10 cellular contexts compared by ENCODE assay signal in the genomic region with DNA sequence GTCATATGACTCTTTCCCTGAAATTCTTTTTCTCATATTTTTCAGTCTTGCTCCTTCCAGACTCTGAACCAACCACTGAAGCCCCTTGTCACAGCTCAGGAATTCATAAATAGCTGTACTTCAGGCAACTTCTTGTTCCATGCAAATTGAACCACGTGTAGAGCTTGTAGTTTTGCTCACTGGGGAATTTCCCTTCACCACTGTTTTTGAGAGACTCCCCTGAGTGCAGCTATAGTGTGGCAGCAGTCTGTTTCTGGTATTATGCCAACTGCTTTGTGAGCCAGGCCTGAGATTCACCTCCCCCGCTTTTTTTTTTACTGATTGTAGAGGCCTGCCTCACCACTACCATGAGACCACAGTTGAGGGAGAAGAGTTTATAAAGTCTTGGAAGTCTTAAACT.
DNase-seq lines count a peak whose midpoint lies in the region; ATAC-seq and TF ChIP-seq lines count a peak whose summit lies in the region.
"Had no signal": no experiment of that assay in that cellular context is flagged by ENCODE, and none has a peak within 500 bp of the region (broad histone marks: within the 10 kb centered on the region; RNA-seq: fewer than 3 reads in every experiment).

No MANE protein-coding gene starts in this region.

- peak overlapping the region; percentile 14; the same call in 1 of the 2 replicates for H3K4me2 ChIP-seq in OCI-LY7 (ENCODE audit: low read length)

- H3K4me3 ChIP-seq in breast epithelium (no peak overlapping the region), OCI-LY7 (ENCODE audit: low read depth, low read length, poor library complexity, severe bottlenecking) (no peak overlapping the region)

- H3K36me3 Mint-ChIP-seq in MCF 10A (ENCODE audit: insufficient read depth, unreplicated experiment) (no peaks in the 10 kb centered on the region), endothelial cell (ENCODE audit: low read depth, unreplicated experiment) (no peaks in the 10 kb centered on the region)
- H3K36me3 Mint-ChIP-seq: CD4-positive, CD25-positive, alpha-beta regulatory T cell had no signal

- POLR2A ChIA-PET in MCF 10A (lab: Yijun Ruan, JAX) (interaction anchor here (0.6 to 1.2 kb wide), 4 partner anchors 9 to 1132 kb away, joined by 3 to 4 read pairs (median 3); no protein-coding TSS in a partner anchor), OCI-LY7 (lab: Charles Lee) (interaction anchor here (0.7 to 1.5 kb wide), 2 partner anchors 11 to 590 kb away, joined by 3 to 5 read pairs; no protein-coding TSS in a partner anchor)

- no peaks in the 10 kb centered on the region for H3K9me2 ChIP-seq in OCI-LY7 (ENCODE audit: insufficient read depth, low read length)

- no peaks in the 10 kb centered on the region for H3K27me3 ChIP-seq in breast epithelium

- intact Hi-C loops in MCF 10A (cut with micrococcal nuclease) = no loop called here
- intact Hi-C loops in breast epithelium (cut with DNase I; ENCODE audit: low total_unique reads) = no loop called here
- intact Hi-C loops in OCI-LY7 (cut with micrococcal nuclease; ENCODE audit: unreplicated experiment) = no loop called here

- H3K79me2 ChIP-seq in OCI-LY7 (ENCODE audit: insufficient read depth, low read depth, low read length) = no peaks in the 10 kb centered on the region

- H3K9me3 ChIP-seq in breast epithelium (no peaks in the 10 kb centered on the region), OCI-LY7 (ENCODE audit: low read length) (no peaks in the 10 kb centered on the region)

- BruUV-seq in MCF 10A (replicated peaks; lab: Mats Ljungman, UMichigan) (no TSS peak), OCI-LY7 (replicated peaks; lab: Mats Ljungman, UMichigan) (no TSS peak)

- H3K36me3 ChIP-seq in breast epithelium (no peaks in the 10 kb centered on the region), OCI-LY7 (ENCODE audit: insufficient read depth, low read length) (no peaks in the 10 kb centered on the region)

- TF ChIP-seq CTCF in MCF 10A (IDR thresholded peaks at IDR 0.05; ENCODE audit: unreplicated experiment) (no peak), breast epithelium (IDR thresholded peaks at IDR 0.05) (no peak), OCI-LY7 (conservative IDR thresholded peaks at IDR 0.05; ENCODE audit: low read length) (no peak), endothelial cell (IDR thresholded peaks at IDR 0.05; ENCODE audit: unreplicated experiment) (no peak), omental fat pad (IDR thresholded peaks at IDR 0.05) (no peak)

- H3K27ac ChIP-seq in breast epithelium = no peak overlapping the region
- H3K27ac ChIP-seq in OCI-LY7 (ENCODE audit: low read depth, low read length, poor library complexity, severe bottlenecking) = no peak overlapping the region

- CTCF ChIA-PET in MCF 10A (lab: Yijun Ruan, JAX) (no interaction called here), OCI-LY7 (lab: Charles Lee; ENCODE audit: unreplicated experiment) (no interaction called here)

- no peaks in the 10 kb centered on the region for H3K9me3 Mint-ChIP-seq in MCF 10A (ENCODE audit: unreplicated experiment)
- no peaks in the 10 kb centered on the region for H3K9me3 Mint-ChIP-seq in endothelial cell (ENCODE audit: unreplicated experiment)

- H3K27me3 Mint-ChIP-seq in MCF 10A (ENCODE audit: insufficient read depth, unreplicated experiment) (no peaks in the 10 kb centered on the region), endothelial cell (ENCODE audit: unreplicated experiment) (peaks cover 2% of the 10 kb centered on the region)
- H3K27me3 Mint-ChIP-seq: CD4-positive, CD25-positive, alpha-beta regulatory T cell had no signal

- ATAC-seq in HG02943 (IDR thresholded peaks at IDR 0.05; ENCODE audit: low read depth, unreplicated experiment) = peak; percentile 56
- ATAC-seq in omental fat pad (ENCODE audit: low FRiP score) = no peak

- peak overlapping the region; percentile 2 for H3K27ac Mint-ChIP-seq in MCF 10A (ENCODE audit: low read depth, unreplicated experiment)
- H3K27ac Mint-ChIP-seq in endothelial cell (ENCODE audit: unreplicated experiment) = no peak overlapping the region

- H3K4me1 Mint-ChIP-seq in MCF 10A (ENCODE audit: insufficient read depth, unreplicated experiment) = peaks cover 30% of the 10 kb centered on the region
- no peaks in the 10 kb centered on the region for H3K4me1 Mint-ChIP-seq in endothelial cell (ENCODE audit: unreplicated experiment)
- H3K4me1 Mint-ChIP-seq: CD4-positive, CD25-positive, alpha-beta regulatory T cell had no signal

- peak overlapping the region; percentile 28; the same call in 1 of the 2 replicates for H2AFZ ChIP-seq in OCI-LY7 (ENCODE audit: low read length)

- H3K4me3 Mint-ChIP-seq in MCF 10A (ENCODE audit: unreplicated experiment) (no peak overlapping the region), endothelial cell (ENCODE audit: unreplicated experiment) (no peak overlapping the region)
- H3K4me3 Mint-ChIP-seq: CD4-positive, CD25-positive, alpha-beta regulatory T cell had no signal

- H3K4me1 ChIP-seq in breast epithelium (no peaks in the 10 kb centered on the region), OCI-LY7 (ENCODE audit: insufficient read depth, low read length, poor library complexity, severe bottlenecking) (peaks cover 10% of the 10 kb centered on the region)

- H4K20me1 ChIP-seq in OCI-LY7 (ENCODE audit: insufficient read depth, low read length) = no peaks in the 10 kb centered on the region

- no peak for TF ChIP-seq POLR2A in breast epithelium (IDR thresholded peaks at IDR 0.05)

- peak; percentile 62 for DNase-seq in MCF 10A (ENCODE audit: unreplicated experiment)
- DNase-seq in breast epithelium (ENCODE audit: low spot score in 2 of 2) = no peak
- DNase-seq in OCI-LY7 (ENCODE audit: low spot score) = peak; percentile 52
- DNase-seq in activated CD4-positive, CD25-positive, alpha-beta regulatory T cell (lab: John Stamatoyannopoulos, UW) = no peak
- DNase-seq in NCI-H1694 treated with DMSO at 0.1 percent for 48 hours (lab: John Stamatoyannopoulos, UW) = no peak
- DNase-seq in endothelial cell (ENCODE audit: low spot score) = no peak
- DNase-seq in omental fat pad (ENCODE audit: low spot score) = no peak
- DNase-seq: CD4-positive, CD25-positive, alpha-beta regulatory T cell; NCI-H524 treated with DMSO at 0.1 percent for 48 hours had no signal

Comparison
In these comparisons a context has a peak if more than half of its experiments do, and no peak if none do; other contexts are left out.
1. DNase-seq: peak in MCF 10A (single experiment) and OCI-LY7 (single experiment); none in breast epithelium (0 of 2), activated CD4-positive, CD25-positive, alpha-beta regulatory T cell (0 of 4), NCI-H1694 treated with DMSO at 0.1 percent for 48 hours (single experiment), endothelial cell (single experiment) and omental fat pad (single experiment).